In the genomic region with DNA sequence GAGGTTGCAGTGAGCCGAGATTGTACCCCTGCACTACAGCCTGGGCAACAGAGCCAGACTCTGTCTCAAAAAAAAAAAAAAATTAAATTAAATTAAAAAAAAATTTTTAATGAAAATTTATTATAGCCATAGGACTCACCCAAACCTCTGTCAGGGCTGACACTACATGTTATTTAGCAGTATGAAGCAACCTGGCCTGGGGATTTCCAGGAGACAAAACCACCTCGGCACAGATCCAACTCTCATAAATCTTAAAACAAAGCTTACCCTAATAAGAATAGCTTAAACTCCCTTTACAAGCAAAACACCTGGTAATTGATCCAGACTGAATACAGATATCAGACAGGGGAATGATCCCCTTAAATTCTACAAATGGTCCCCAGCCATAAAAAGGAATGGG, we compare ENCODE assay signal across 34 cellular contexts. TPM values are rescaled to one million over a fixed set of nuclear protein-coding genes. Genes with fewer than 3 reads are reported as not detected.
A peak's percentile ranks its signal among the peaks of the same experiment; 100 is the strongest.
DNase-seq lines count a peak whose midpoint lies in the region; ATAC-seq and TF ChIP-seq lines count a peak whose summit lies in the region.
"Had no signal": no experiment of that assay in that cellular context is flagged by ENCODE, and none has a peak within 500 bp of the region (broad histone marks: within the 10 kb centered on the region; RNA-seq: fewer than 3 reads in every experiment).

No MANE protein-coding gene starts in this region.

- CTCF ChIA-PET in activated naive CD4-positive, alpha-beta T cell treated with anti-CD3 and anti-CD28 coated beads for 36 hours (lab: Charles Lee) = interaction anchor here (0.5 to 0.6 kb wide), 2 partner anchors 9 to 136 kb away, joined by 3 to 5 read pairs; no protein-coding TSS in a partner anchor
- CTCF ChIA-PET in OCI-LY7 (lab: Charles Lee; ENCODE audit: unreplicated experiment) = interaction anchor here (1.5 kb wide), 1 partner anchor 26 kb away, joined by 4 read pairs; no protein-coding TSS in a partner anchor

- no TSS peak for BruUV-seq in OCI-LY7 (replicated peaks; lab: Mats Ljungman, UMichigan)

- POLR2A ChIA-PET in OCI-LY7 (lab: Charles Lee) = interaction anchor here (0.7 to 13.3 kb wide), 17 partner anchors 7 to 431 kb away, joined by 3 to 250 read pairs (median 6); no protein-coding TSS in a partner anchor

- DNase-seq in activated naive CD4-positive, alpha-beta T cell treated with anti-CD3 and anti-CD28 coated beads for 36 hours = peak; percentile 30
- no peak for DNase-seq in activated naive CD4-positive, alpha-beta T cell treated with anti-CD3 and anti-CD28 coated beads, Interleukin-2, amount 50 U/mL, for 16 hours
- DNase-seq in OCI-LY7 (ENCODE audit: low spot score) (no peak), kidney tubule cell (ENCODE audit: low spot score) (peak; percentile 39), posterior vena cava (ENCODE audit: low spot score) (no peak), NCI-H2107 (lab: John Stamatoyannopoulos, UW) (no peak)
- DNase-seq: activated CD4-positive, alpha-beta T cell treated with anti-CD3 and anti-CD28 coated beads for 48 hours; activated gamma-delta T cell treated with Interleukin-2 at 50 U/mL for 16 hours; activated naive CD8-positive, alpha-beta T cell treated with anti-CD3 and anti-CD28 coated beads, Interleukin-2, amount 50 U/mL, for 24 hours; activated T-cell treated with anti-CD3 and anti-CD28 coated beads, Interleukin-2, amount 50 U/mL, for 1 hour; BE2C; caudate nucleus; CD8-positive, alpha-beta T cell; cortex of kidney; DMS 273 treated with DMSO at 0.1 percent for 48 hours; effector memory CD8-positive, alpha-beta T cell; left ventricle myocardium superior; mesendoderm; NCI-H146; Peyer's patch; SHP77 treated with DMSO at 0.1 percent for 48 hours; small intestine; stimulated activated naive CD4-positive, alpha-beta T cell; T1000 had no signal

- H4K20me1 ChIP-seq in OCI-LY7 (ENCODE audit: insufficient read depth, low read length) = no peaks in the 10 kb centered on the region

- ATAC-seq in HG02852 (IDR thresholded peaks at IDR 0.05; ENCODE audit: unreplicated experiment) (peak; percentile 49), HG03457 (IDR thresholded peaks at IDR 0.05; ENCODE audit: unreplicated experiment) (no peak)
- ATAC-seq: activated naive CD8-positive, alpha-beta T cell treated with anti-CD3 and anti-CD28 coated beads, Interleukin-2, amount 50 U/mL, for 24 hours; CD8-positive, alpha-beta T cell; effector memory CD8-positive, alpha-beta T cell; HCT116; left ventricle myocardium superior had no signal

- no peaks in the 10 kb centered on the region for H3K27me3 Mint-ChIP-seq in activated naive CD4-positive, alpha-beta T cell treated with anti-CD3 and anti-CD28 coated beads for 36 hours (ENCODE audit: low read depth)
- H3K27me3 Mint-ChIP-seq: activated naive CD8-positive, alpha-beta T cell treated with anti-CD3 and anti-CD28 coated beads, Interleukin-2, amount 50 U/mL, for 24 hours had no signal

- H3K9me3 ChIP-seq in OCI-LY7 (ENCODE audit: low read length) = no peaks in the 10 kb centered on the region
- H3K9me3 ChIP-seq: BE2C, Peyer's patch had no signal

- H3K4me1 Mint-ChIP-seq in activated naive CD4-positive, alpha-beta T cell treated with anti-CD3 and anti-CD28 coated beads for 36 hours (ENCODE audit: low read depth) = peaks cover 33% of the 10 kb centered on the region

- no peaks in the 10 kb centered on the region for H3K36me3 ChIP-seq in OCI-LY7 (ENCODE audit: insufficient read depth, low read length)
- H3K36me3 ChIP-seq: BE2C, Peyer's patch had no signal

- peaks cover 100% of the 10 kb centered on the region for H3K4me1 ChIP-seq in OCI-LY7 (ENCODE audit: insufficient read depth, low read length, poor library complexity, severe bottlenecking)
- H3K4me1 ChIP-seq: BE2C, Peyer's patch had no signal

- H3K4me3 Mint-ChIP-seq in activated naive CD4-positive, alpha-beta T cell treated with anti-CD3 and anti-CD28 coated beads for 36 hours = no peak overlapping the region
- H3K4me3 Mint-ChIP-seq: activated naive CD8-positive, alpha-beta T cell treated with anti-CD3 and anti-CD28 coated beads, Interleukin-2, amount 50 U/mL, for 24 hours; CD8-positive, alpha-beta T cell; effector memory CD8-positive, alpha-beta T cell; IgD-negative memory B cell; type B pancreatic cell had no signal

- intact Hi-C loops in activated naive CD4-positive, alpha-beta T cell treated with anti-CD3 and anti-CD28 coated beads for 36 hours (cut with micrococcal nuclease) = no loop called here
- intact Hi-C loops in OCI-LY7 (cut with micrococcal nuclease; ENCODE audit: unreplicated experiment) (loop anchor here (10.0 kb wide), 1 partner anchor 616 kb away; no protein-coding TSS in a partner anchor), posterior vena cava (cut with DNase I) (no loop called here)

- H3K79me2 ChIP-seq in OCI-LY7 (ENCODE audit: insufficient read depth, low read depth, low read length) = no peaks in the 10 kb centered on the region

- no peak overlapping the region for H3K4me3 ChIP-seq in OCI-LY7 (ENCODE audit: low read depth, low read length, poor library complexity, severe bottlenecking)
- H3K4me3 ChIP-seq: Peyer's patch had no signal

- no peak overlapping the region for H3K27ac Mint-ChIP-seq in activated naive CD4-positive, alpha-beta T cell treated with anti-CD3 and anti-CD28 coated beads for 36 hours
- H3K27ac Mint-ChIP-seq: activated naive CD8-positive, alpha-beta T cell treated with anti-CD3 and anti-CD28 coated beads, Interleukin-2, amount 50 U/mL, for 24 hours; CD8-positive, alpha-beta T cell; effector memory CD8-positive, alpha-beta T cell; IgD-negative memory B cell; type B pancreatic cell had no signal

- no peaks in the 10 kb centered on the region for H3K36me3 Mint-ChIP-seq in activated naive CD4-positive, alpha-beta T cell treated with anti-CD3 and anti-CD28 coated beads for 36 hours (ENCODE audit: low read depth)
- H3K36me3 Mint-ChIP-seq: CD8-positive, alpha-beta T cell; type B pancreatic cell had no signal

- H3K4me2 ChIP-seq in OCI-LY7 (ENCODE audit: low read length) = no peak overlapping the region

- TF ChIP-seq CTCF in OCI-LY7 (conservative IDR thresholded peaks at IDR 0.05; ENCODE audit: low read length) = no peak

- H3K27ac ChIP-seq in OCI-LY7 (ENCODE audit: low read depth, low read length, poor library complexity, severe bottlenecking) = peak overlapping the region; percentile 92
- H3K27ac ChIP-seq: Peyer's patch had no signal

- H3K9me2 ChIP-seq in OCI-LY7 (ENCODE audit: insufficient read depth, low read length) = no peaks in the 10 kb centered on the region

- H3K9me3 Mint-ChIP-seq in activated naive CD4-positive, alpha-beta T cell treated with anti-CD3 and anti-CD28 coated beads for 36 hours = no peaks in the 10 kb centered on the region
- H3K9me3 Mint-ChIP-seq: activated naive CD8-positive, alpha-beta T cell treated with anti-CD3 and anti-CD28 coated beads, Interleukin-2, amount 50 U/mL, for 24 hours; CD8-positive, alpha-beta T cell; effector memory CD8-positive, alpha-beta T cell; type B pancreatic cell had no signal

- H2AFZ ChIP-seq in OCI-LY7 (ENCODE audit: low read length) = peak overlapping the region; percentile 64; the same call in 1 of the 2 replicates

RNA-seq across cellular contexts. Expression of a gene that starts 38.4 kb away (rescaled TPM):
- under 1 TPM in 1 of 2 experiments, not detected in 1; 0.12 TPM for total RNA-seq in activated naive CD4-positive, alpha-beta T cell treated with anti-CD3 and anti-CD28 coated beads for 36 hours
- 0.15 TPM in 1 of 2 replicates, not detected in the other for total RNA-seq in OCI-LY7 (2014; rRNA removed; shearing (Covaris generic))
- not detected in 2 replicates for total RNA-seq in OCI-LY7 (2022)
- total RNA-seq in posterior vena cava = not detected
- total RNA-seq: astrocyte, glomerular endothelial cell, HT-29, left ventricle myocardium superior, NCI-H460, osteocyte, Peyer's patch had no signal

Comparison
In these comparisons a context has a peak if more than half of its experiments do, and no peak if none do; other contexts are left out.
1. DNase-seq: peak in activated naive CD4-positive, alpha-beta T cell treated with anti-CD3 and anti-CD28 coated beads for 36 hours (single experiment) and kidney tubule cell (single experiment); none in activated naive CD4-positive, alpha-beta T cell treated with anti-CD3 and anti-CD28 coated beads, Interleukin-2, amount 50 U/mL, for 16 hours (single experiment), OCI-LY7 (single experiment), posterior vena cava (single experiment) and NCI-H2107 (single experiment).